In genomic region chr18:13158428-13158827, GRCh38 we compare ENCODE assay signal across 35 cellular contexts.
"Had no signal": no experiment of that assay in that cellular context is flagged by ENCODE, and none has a peak within 500 bp of the region (broad histone marks: within the 10 kb centered on the region; RNA-seq: fewer than 3 reads in every experiment).

No MANE protein-coding gene starts in this region.

- H3K27me3 ChIP-seq: MG63 had no signal

- H3K4me3 ChIP-seq: MG63 had no signal

- H3K36me3 ChIP-seq: MG63 had no signal

- DNase-seq: Karpas-422, Kasumi-1, MG63, MM.1S, MV-4-11, NCI-H1048, NCI-H1092, NCI-H1092 treated with DMSO at 0.1 percent for 48 hours, NCI-H1105, NCI-H1105 treated with DMSO at 0.1 percent for 48 hours, NCI-H1417, NCI-H1417 treated with DMSO at 0.1 percent for 48 hours, NCI-H1436, NCI-H1436 treated with DMSO at 0.1 percent for 48 hours, NCI-H146, NCI-H1694, NCI-H1694 treated with DMSO at 0.1 percent for 48 hours, NCI-H187, NCI-H187 treated with DMSO at 0.1 percent for 48 hours, NCI-H1930, NCI-H2029, NCI-H2029 treated with DMSO at 0.1 percent for 48 hours, NCI-H2081, NCI-H2081 treated with DMSO at 0.1 percent for 48 hours, NCI-H2107, NCI-H2171, NCI-H2171 treated with DMSO at 0.1 percent for 48 hours, NCI-H2227 treated with DMSO at 0.1 percent for 48 hours, NCI-H226, NCI-H345, NCI-H446, NCI-H446 treated with DMSO at 0.1 percent for 48 hours, NCI-H510A, NCI-H510A treated with DMSO at 0.1 percent for 48 hours had no signal

- H3K9ac ChIP-seq: KMS-11 had no signal

- H3K27ac ChIP-seq: KMS-11 had no signal

- H3K4me2 ChIP-seq: KMS-11 had no signal
